25 cellular contexts compared by ENCODE assay signal in the genomic region with DNA sequence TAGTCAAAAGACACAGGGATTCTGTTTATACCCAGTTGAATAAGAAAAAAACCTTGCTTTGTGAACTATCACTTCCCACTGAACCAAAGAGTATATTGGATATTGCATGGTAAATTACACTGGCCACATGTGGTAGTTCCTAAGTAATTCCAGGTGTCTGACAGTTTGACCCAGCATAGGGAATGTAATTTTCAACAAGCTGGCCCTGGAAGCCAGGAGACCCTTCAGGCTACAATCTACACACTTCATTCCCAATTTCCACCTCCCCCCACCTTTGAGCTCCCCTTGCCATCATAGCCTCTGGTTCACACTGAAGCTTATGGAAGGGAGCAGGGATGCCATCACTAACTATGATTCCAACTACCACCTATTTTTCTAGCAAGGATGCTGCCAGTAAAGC. TPM values are rescaled to one million over a fixed set of nuclear protein-coding genes. Genes with fewer than 3 reads are reported as not detected.
"Had no signal": no experiment of that assay in that cellular context is flagged by ENCODE, and none has a peak within 500 bp of the region (broad histone marks: within the 10 kb centered on the region; RNA-seq: fewer than 3 reads in every experiment).

No MANE protein-coding gene starts in this region.

- FAIRE-seq: kidney, urothelium cell line had no signal

- DNase-seq: cortex of kidney; dorsolateral prefrontal cortex; effector memory CD4-positive, alpha-beta T cell; esophagus squamous epithelium; foreskin fibroblast; kidney; left cardiac atrium; left ventricle myocardium superior; mesendoderm; naive B cell; psoas muscle; retina; right lobe of liver; stimulated activated CD4-positive, alpha-beta T cell treated with anti-CD3 and anti-CD28 coated beads, Interleukin-4, amount 100 ng/mL, for 1 hour; stimulated activated CD8-positive, alpha-beta memory T cell treated with anti-CD3 and anti-CD28 coated beads, Interleukin-4, amount 100 ng/mL, for 48 hours; stimulated activated naive CD8-positive, alpha-beta T cell treated with anti-CD3 and anti-CD28 coated beads, Interleukin-15, Interleukin-2, amounts not matched to agents 100 U/mL and 50 U/mL, for 24 hours; testis; trophoblast cell had no signal

- H3K79me2 ChIP-seq: parathyroid adenoma had no signal

- H3K9me3 ChIP-seq: esophagus squamous epithelium, gastroesophageal sphincter, psoas muscle, right lobe of liver, testis had no signal

- H3K4me1 ChIP-seq: parathyroid adenoma had no signal

- H3K27me3 ChIP-seq: gastroesophageal sphincter, right lobe of liver, testis had no signal

- H3K9ac ChIP-seq: parathyroid adenoma had no signal

- H3K4me3 ChIP-seq: esophagus squamous epithelium, lung, psoas muscle, right lobe of liver, testis had no signal

- H3K9me3 Mint-ChIP-seq: central memory CD8-positive, alpha-beta T cell; naive B cell; stimulated activated effector memory CD8-positive, alpha-beta T cell treated with anti-CD3 and anti-CD28 coated beads, Interleukin-12 subunit alpha, Interleukin-12 subunit beta, amount 100 ng/mL, for 72 hours had no signal

- H3K27ac ChIP-seq: esophagus squamous epithelium, parathyroid adenoma, psoas muscle, right lobe of liver, testis had no signal

- H3K36me3 Mint-ChIP-seq: stimulated activated effector memory CD8-positive, alpha-beta T cell treated with anti-CD3 and anti-CD28 coated beads, Interleukin-12 subunit alpha, Interleukin-12 subunit beta, amount 100 ng/mL, for 72 hours had no signal

- H2AFZ ChIP-seq: parathyroid adenoma had no signal

- H3K27ac Mint-ChIP-seq: stimulated activated effector memory CD8-positive, alpha-beta T cell treated with anti-CD3 and anti-CD28 coated beads, Interleukin-12 subunit alpha, Interleukin-12 subunit beta, amount 100 ng/mL, for 72 hours had no signal

- H3K36me3 ChIP-seq: esophagus squamous epithelium, gastroesophageal sphincter, right lobe of liver had no signal

- H3K4me3 Mint-ChIP-seq: central memory CD8-positive, alpha-beta T cell; stimulated activated effector memory CD8-positive, alpha-beta T cell treated with anti-CD3 and anti-CD28 coated beads, Interleukin-12 subunit alpha, Interleukin-12 subunit beta, amount 100 ng/mL, for 72 hours had no signal

RNA-seq across cellular contexts. Expression of gene FRZB, which starts 2.8 kb away (rescaled TPM):
- total RNA-seq: epithelial cell of proximal tubule had no signal
